8 cellular contexts compared by ENCODE assay signal in genomic region chr2:215664847-215665525, GRCh38.
DNase-seq lines count a peak whose midpoint lies in the region; FAIRE-seq and TF ChIP-seq lines count a peak whose summit lies in the region.

No MANE protein-coding gene starts in this region.

- peak overlapping the region; percentile 35 for H3K4me2 ChIP-seq in OCI-LY3 (ENCODE audit: low read length)

- H3K9ac ChIP-seq in OCI-LY3 (ENCODE audit: low read length) = no peak overlapping the region

- TF ChIP-seq CTCF in OCI-LY3 (IDR thresholded peaks at IDR 0.05; ENCODE audit: low read depth, low read length) = no peak
- no peak for TF ChIP-seq CTCF in foreskin fibroblast (IDR thresholded peaks at IDR 0.05; ENCODE audit: low read depth, low read length)

- H3K79me2 ChIP-seq in OCI-LY3 (ENCODE audit: low read length) = no peaks in the 10 kb centered on the region

- no peak overlapping the region for H3K4me3 ChIP-seq in OCI-LY3 (ENCODE audit: low read length)
- H3K4me3 ChIP-seq in foreskin fibroblast (ENCODE audit: low read depth in 1 of 2, low read length in 2 of 2) = no peak overlapping the region

- peak overlapping the region; percentile 31 for H3K27ac ChIP-seq in OCI-LY3 (ENCODE audit: low read length)

- H4K20me1 ChIP-seq in OCI-LY3 (ENCODE audit: insufficient read depth, low read length) = no peaks in the 10 kb centered on the region

- H2AFZ ChIP-seq in OCI-LY3 (ENCODE audit: low read depth, low read length) = no peak overlapping the region

- H3K4me1 ChIP-seq in OCI-LY3 (ENCODE audit: low read length) = peaks cover 30% of the 10 kb centered on the region

- 0 out of 2 replicates have a peak, but pooled peaks cover 7% of the 10 kb centered on the region for H3K27me3 ChIP-seq in OCI-LY3 (ENCODE audit: low read depth, low read length)

- no peak for TF ChIP-seq POLR2A in H54 (IDR thresholded peaks at IDR 0.05; ENCODE audit: low read depth, low read length)

- FAIRE-seq in H54 (lab: Jason Lieb, UNC) = peak; percentile 96

- no peaks in the 10 kb centered on the region for H3K9me3 ChIP-seq in OCI-LY3 (ENCODE audit: insufficient read depth, low read length)

- peak; percentile 81 for DNase-seq in GM03348 (ENCODE audit: low spot score)
- DNase-seq in H54 (ENCODE audit: insufficient read length, low spot score) = peak; percentile 49
- DNase-seq in foreskin fibroblast = peak; percentile 94 to 96
- no peak for DNase-seq in NCI-H446 (lab: John Stamatoyannopoulos, UW)
- no peak for DNase-seq in stimulated activated CD4-positive, alpha-beta T cell treated with anti-CD3 and anti-CD28 coated beads, Interleukin-4, amount 100 ng/mL, for 4 hours
- no peak for DNase-seq in NCI-H69 (lab: John Stamatoyannopoulos, UW)
- DNase-seq in NCI-H2196 treated with DMSO at 0.1 percent for 48 hours (lab: John Stamatoyannopoulos, UW; ENCODE audit: unreplicated experiment) = no peak

- no peaks in the 10 kb centered on the region for H3K36me3 ChIP-seq in OCI-LY3 (replicated peaks; ENCODE audit: low read depth, low read length)

Comparison
In these comparisons a context has a peak if more than half of its experiments do, and no peak if none do; other contexts are left out.
1. DNase-seq: peak in GM03348 (single experiment), H54 (single experiment) and foreskin fibroblast (2 of 2); none in NCI-H446 (0 of 2), stimulated activated CD4-positive, alpha-beta T cell treated with anti-CD3 and anti-CD28 coated beads, Interleukin-4, amount 100 ng/mL, for 4 hours (0 of 2), NCI-H69 (single experiment) and NCI-H2196 treated with DMSO at 0.1 percent for 48 hours (single experiment).